9 cellular contexts compared by ENCODE assay signal in genomic region chr15:72365844-72366243, GRCh38. TPM values are rescaled to one million over a fixed set of nuclear protein-coding genes. Genes with fewer than 3 reads are reported as not detected.
DNase-seq lines count a peak whose midpoint lies in the region; ATAC-seq and TF ChIP-seq lines count a peak whose summit lies in the region.
"Had no signal": no experiment of that assay in that cellular context is flagged by ENCODE, and none has a peak within 500 bp of the region (broad histone marks: within the 10 kb centered on the region; RNA-seq: fewer than 3 reads in every experiment).

No MANE protein-coding gene starts in this region.

- H3K4me1 Mint-ChIP-seq in T-helper 1 cell treated with Interleukin-12 subunit alpha and Interleukin-12 subunit beta and Interleukin-4 antibody, amounts not matched to agents 30 μg/mL and 1 μg/mL, for 36 hours (ENCODE audit: low read depth), result peaks cover 19% of the 10 kb centered on the region
- H3K4me1 Mint-ChIP-seq in stimulated activated naive CD8-positive, alpha-beta T cell treated with anti-CD3 and anti-CD28 coated beads, Interleukin-15, amount 100 ng/mL, for 72 hours, result peaks cover 28% of the 10 kb centered on the region
- peaks cover 10% of the 10 kb centered on the region for H3K4me1 Mint-ChIP-seq in HFFc6 (ENCODE audit: low read depth)

- peak overlapping the region; percentile 13 for H3K27ac Mint-ChIP-seq in T-helper 1 cell treated with Interleukin-12 subunit alpha and Interleukin-12 subunit beta and Interleukin-4 antibody, amounts not matched to agents 30 μg/mL and 1 μg/mL, for 36 hours
- H3K27ac Mint-ChIP-seq in stimulated activated naive CD8-positive, alpha-beta T cell treated with anti-CD3 and anti-CD28 coated beads, Interleukin-15, amount 100 ng/mL, for 72 hours, result peak overlapping the region in 1 of 2 donors; percentile 10
- H3K27ac Mint-ChIP-seq in HFFc6, result no peak overlapping the region

- peak; percentile 55 for ATAC-seq in Right ventricle myocardium superior (ENCODE audit: poor library complexity)
- ATAC-seq in Right ventricle myocardium inferior, result no peak
- ATAC-seq in HG03060 (IDR thresholded peaks at IDR 0.05; ENCODE audit: low read depth, unreplicated experiment), result peak; percentile 74
- ATAC-seq in stimulated activated naive CD8-positive, alpha-beta T cell treated with anti-CD3 and anti-CD28 coated beads, Interleukin-15, amount 100 ng/mL, for 72 hours, result peak; percentile 99

- H3K4me3 Mint-ChIP-seq in T-helper 1 cell treated with Interleukin-12 subunit alpha and Interleukin-12 subunit beta and Interleukin-4 antibody, amounts not matched to agents 30 μg/mL and 1 μg/mL, for 36 hours, result peak overlapping the region; percentile 6
- H3K4me3 Mint-ChIP-seq in stimulated activated naive CD8-positive, alpha-beta T cell treated with anti-CD3 and anti-CD28 coated beads, Interleukin-15, amount 100 ng/mL, for 72 hours, result peak overlapping the region in 1 of 2 donors; percentile 7
- no peak overlapping the region for H3K4me3 Mint-ChIP-seq in HFFc6

- DNase-seq in Right ventricle myocardium superior (no peak), Right ventricle myocardium inferior (ENCODE audit: missing footprints) (no peak), NCI-H1436 treated with DMSO at 0.1 percent for 48 hours (lab: John Stamatoyannopoulos, UW) (no peak), HFFc6 (no peak), EL (no peak)
- peak in 1 of 2 donors; percentile 69 for DNase-seq in stimulated activated naive CD8-positive, alpha-beta T cell treated with anti-CD3 and anti-CD28 coated beads, Interleukin-15, amount 100 ng/mL, for 72 hours
- DNase-seq: NCI-H446 had no signal

- H3K36me3 Mint-ChIP-seq in T-helper 1 cell treated with Interleukin-12 subunit alpha and Interleukin-12 subunit beta and Interleukin-4 antibody, amounts not matched to agents 30 μg/mL and 1 μg/mL, for 36 hours (ENCODE audit: low read depth), result peaks cover 17% of the 10 kb centered on the region
- H3K36me3 Mint-ChIP-seq in HFFc6 (ENCODE audit: low read depth), result peaks cover 13% of the 10 kb centered on the region; the same call in 1 of the 2 replicates

- no peak for TF ChIP-seq CTCF in HFFc6 (IDR thresholded peaks at IDR 0.05)

- peaks cover 4% of the 10 kb centered on the region for H3K9me3 Mint-ChIP-seq in T-helper 1 cell treated with Interleukin-12 subunit alpha and Interleukin-12 subunit beta and Interleukin-4 antibody, amounts not matched to agents 30 μg/mL and 1 μg/mL, for 36 hours
- peaks cover 0 to 7% of the 10 kb centered on the region in 2 donors for H3K9me3 Mint-ChIP-seq in stimulated activated naive CD8-positive, alpha-beta T cell treated with anti-CD3 and anti-CD28 coated beads, Interleukin-15, amount 100 ng/mL, for 72 hours
- no peaks in the 10 kb centered on the region for H3K9me3 Mint-ChIP-seq in HFFc6

- intact Hi-C loops in Right ventricle myocardium superior (cut with DNase I), result no loop called here
- intact Hi-C loops in Right ventricle myocardium inferior (cut with DNase I), result no loop called here

- no peaks in the 10 kb centered on the region for H3K27me3 Mint-ChIP-seq in T-helper 1 cell treated with Interleukin-12 subunit alpha and Interleukin-12 subunit beta and Interleukin-4 antibody, amounts not matched to agents 30 μg/mL and 1 μg/mL, for 36 hours (ENCODE audit: low read depth)
- no peaks in the 10 kb centered on the region for H3K27me3 Mint-ChIP-seq in stimulated activated naive CD8-positive, alpha-beta T cell treated with anti-CD3 and anti-CD28 coated beads, Interleukin-15, amount 100 ng/mL, for 72 hours
- H3K27me3 Mint-ChIP-seq in HFFc6 (ENCODE audit: insufficient read depth), result no peaks in the 10 kb centered on the region; the same call in 1 of the 2 replicates

RNA-seq across cellular contexts. Expression of gene HEXA, which starts 10.0 kb away (rescaled TPM):
- total RNA-seq in Right ventricle myocardium superior, result 58.7 TPM
- 64.3 TPM for total RNA-seq in Right ventricle myocardium inferior
- 10 to 100 TPM; 83.3 to 98.0 (median 88.3) TPM for total RNA-seq in HFFc6 (2021; fragmentation: NEBNext Ultra II Directional; extraction: Animal tissue kit (Norgen Biotek cat#: 25700))

RNA-seq across cellular contexts. Expression of gene TMEM202, which starts 32.3 kb away (rescaled TPM):
- not detected for total RNA-seq in Right ventricle myocardium superior
- not detected for total RNA-seq in Right ventricle myocardium inferior
- total RNA-seq in HFFc6 (2021; fragmentation: NEBNext Ultra II Directional; extraction: Animal tissue kit (Norgen Biotek cat#: 25700)), result not detected

RNA-seq across cellular contexts. Expression of gene CELF6, which starts 45.9 kb away (rescaled TPM):
- total RNA-seq in Right ventricle myocardium superior (1.3 TPM), Right ventricle myocardium inferior (1.6 TPM)
- under 1 TPM in 4 of 6 experiments, not detected in 2; 0.11 to 0.14 (median 0.12) TPM for total RNA-seq in HFFc6 (2021; fragmentation: NEBNext Ultra II Directional; extraction: Animal tissue kit (Norgen Biotek cat#: 25700))
